In genomic region chr19:15536350-15536749, GRCh38 we compare ENCODE assay signal across 12 cellular contexts. TPM values are rescaled to one million over a fixed set of nuclear protein-coding genes. Genes with fewer than 3 reads are reported as not detected.
"Had no signal": no experiment of that assay in that cellular context is flagged by ENCODE, and none has a peak within 500 bp of the region (broad histone marks: within the 10 kb centered on the region; RNA-seq: fewer than 3 reads in every experiment).

No MANE protein-coding gene starts in this region.

- DNase-seq: H9, HCEC 1CT, HFFc6, KBM-7 had no signal

- H3K27ac ChIP-seq: HL-60, KMS-11 had no signal

- H3K4me3 Mint-ChIP-seq: GM23338, H9, HFFc6, IgD-negative memory B cell had no signal

- FAIRE-seq: H1, H54, HepG2 had no signal

- H3K4me1 Mint-ChIP-seq: GM23338, H9 had no signal

- H3K27ac Mint-ChIP-seq: GM23338, HFFc6, IgD-negative memory B cell had no signal

- H3K4me3 ChIP-seq: GM23338 had no signal

- ATAC-seq: GM23338, HepG2 had no signal

RNA-seq across cellular contexts. Expression of gene CYP4F22, which starts 28.0 kb away (rescaled TPM):
- total RNA-seq: H1, H9, HepG2, HFFc6, HT1080 had no signal

RNA-seq across cellular contexts. Expression of gene PGLYRP2, which starts 57.0 kb away (rescaled TPM):
- total RNA-seq: GM23338, H1, H9, HFFc6, HT1080 had no signal
